In genomic region chr9:107711528-107711927, GRCh38 we compare ENCODE assay signal across 11 cellular contexts.
DNase-seq lines count a peak whose midpoint lies in the region; ATAC-seq, FAIRE-seq and TF ChIP-seq lines count a peak whose summit lies in the region.
"Had no signal": no experiment of that assay in that cellular context is flagged by ENCODE, and none has a peak within 500 bp of the region (broad histone marks: within the 10 kb centered on the region; RNA-seq: fewer than 3 reads in every experiment).

No MANE protein-coding gene starts in this region.

- H3K4me2 ChIP-seq in A549: peak overlapping the region; percentile 39; the same call in 2 of the 3 replicates

- no peak overlapping the region for H3K27ac Mint-ChIP-seq in activated naive CD8-positive, alpha-beta T cell treated with anti-CD3 and anti-CD28 coated beads for 36 hours

- H3K27ac ChIP-seq in A549 (peak overlapping the region; percentile 55 to 58; a peak in 5 of 6 replicates), HL-60 (replicated peaks) (no peak overlapping the region)

- H3K4me3 ChIP-seq in A549: no peak overlapping the region
- H3K4me3 ChIP-seq in HL-60 (replicated peaks; ENCODE audit: insufficient read depth, low read length): no peak overlapping the region
- no peak overlapping the region for H3K4me3 ChIP-seq in fibroblast of villous mesenchyme (ENCODE audit: low read depth, low read length)

- H3K9me3 Mint-ChIP-seq in activated naive CD8-positive, alpha-beta T cell treated with anti-CD3 and anti-CD28 coated beads for 36 hours: no peaks in the 10 kb centered on the region

- no peaks in the 10 kb centered on the region for H3K36me3 Mint-ChIP-seq in activated naive CD8-positive, alpha-beta T cell treated with anti-CD3 and anti-CD28 coated beads for 36 hours

- TF ChIP-seq CTCF in A549 (IDR thresholded peaks at IDR 0.05): no peak
- no peak for TF ChIP-seq CTCF in HL-60 (IDR thresholded peaks at IDR 0.05; ENCODE audit: insufficient read depth, low read length)
- TF ChIP-seq CTCF in fibroblast of villous mesenchyme (IDR thresholded peaks at IDR 0.05; ENCODE audit: insufficient read depth, low read depth, low read length): no peak

- CTCF ChIA-PET in A549 (lab: Yijun Ruan, JAX): interaction anchor here (1.4 kb wide), 1 partner anchor 19 kb away, joined by 3 read pairs; no protein-coding TSS in a partner anchor

- 22% methylated on average over 6 of the region's 6 CpGs for WGBS in A549 (ENCODE audit: missing lambda C conversion rate)

- H3K27me3 ChIP-seq in HL-60 (ENCODE audit: insufficient read depth, poor library complexity, severe bottlenecking): no peaks in the 10 kb centered on the region

- FAIRE-seq in A549 (lab: Jason Lieb, UNC): no peak

- POLR2A ChIA-PET in A549 (lab: Yijun Ruan, JAX): interaction anchor here (0.6 to 2.1 kb wide), 3 partner anchors 40 to 222 kb away, joined by 3 to 6 read pairs (median 3); partner anchors contain the start of gene KLF4

- no peaks in the 10 kb centered on the region for H3K9me3 ChIP-seq in A549

- TF ChIP-seq EP300 in A549 (IDR thresholded peaks at IDR 0.05): no peak

- DNase-seq in A549 (ENCODE audit: low read depth in 1 of 2, low spot score in 1 of 2) (peak; percentile 45 to 75), HL-60 (ENCODE audit: low read depth in 1 of 2, low spot score in 1 of 2) (peak; percentile 4 to 29), SHP77 treated with DMSO at 0.1 percent for 48 hours (lab: John Stamatoyannopoulos, UW) (peak; percentile 49), fibroblast of villous mesenchyme (ENCODE audit: low read depth) (peak; percentile 94), NCI-H345 (lab: John Stamatoyannopoulos, UW) (no peak)
- no peak for DNase-seq in activated naive CD8-positive, alpha-beta T cell treated with anti-CD3 and anti-CD28 coated beads for 36 hours
- DNase-seq in activated CD4-positive, alpha-beta T cell treated with anti-CD3 and anti-CD28 coated beads, Interleukin-2, amount 50 U/mL, for 48 hours: no peak
- DNase-seq: effector CD4-positive, alpha-beta T cell; NCI-H1048; stimulated activated naive CD8-positive, alpha-beta T cell treated with anti-CD3 and anti-CD28 coated beads, Interleukin-15, amount 100 ng/mL, for 72 hours had no signal

- H3K4me1 Mint-ChIP-seq in activated naive CD8-positive, alpha-beta T cell treated with anti-CD3 and anti-CD28 coated beads for 36 hours: no peaks in the 10 kb centered on the region
- H3K4me1 Mint-ChIP-seq: stimulated activated naive CD8-positive, alpha-beta T cell treated with anti-CD3 and anti-CD28 coated beads, Interleukin-15, amount 100 ng/mL, for 72 hours had no signal

- TF ChIP-seq RAD21 in A549 (conservative IDR thresholded peaks at IDR 0.05 in 1 of 2, IDR thresholded peaks at IDR 0.05 in 1 of 2): no peak

- peaks cover 6% of the 10 kb centered on the region for H3K27me3 Mint-ChIP-seq in activated naive CD8-positive, alpha-beta T cell treated with anti-CD3 and anti-CD28 coated beads for 36 hours
- H3K27me3 Mint-ChIP-seq: stimulated activated naive CD8-positive, alpha-beta T cell treated with anti-CD3 and anti-CD28 coated beads, Interleukin-15, amount 100 ng/mL, for 72 hours had no signal

- peak; percentile 55 to 63 for ATAC-seq in A549
- ATAC-seq in HG03432 (IDR thresholded peaks at IDR 0.05; ENCODE audit: unreplicated experiment): no peak
- ATAC-seq: stimulated activated naive CD8-positive, alpha-beta T cell treated with anti-CD3 and anti-CD28 coated beads, Interleukin-15, amount 100 ng/mL, for 72 hours had no signal

- no peak for TF ChIP-seq POLR2A in A549 (IDR thresholded peaks at IDR 0.05; ENCODE audit: low read length)

- peaks cover 42% of the 10 kb centered on the region for H3K4me1 ChIP-seq in A549

- no peak overlapping the region for H3K4me3 Mint-ChIP-seq in activated naive CD8-positive, alpha-beta T cell treated with anti-CD3 and anti-CD28 coated beads for 36 hours
- H3K4me3 Mint-ChIP-seq: stimulated activated naive CD8-positive, alpha-beta T cell treated with anti-CD3 and anti-CD28 coated beads, Interleukin-15, amount 100 ng/mL, for 72 hours had no signal

TF ChIP-seq in A549, 52 proteins besides CTCF, POLR2A, EP300 and RAD21:
- TF ChIP-seq FOSL2 (IDR thresholded peaks at IDR 0.05) (peak; percentile 31; the same call in 1 of the 2 replicates), FOSL2 (CRISPR knock-in tag; IDR thresholded peaks at IDR 0.05) (peak; percentile 78), CEBPB (IDR thresholded peaks at IDR 0.05) (peak in 1 of 2 experiments; percentile 49; a peak in 1 of 4 replicates), JUN (IDR thresholded peaks at IDR 0.05) (no peak)
TF ChIP-seq in A549: peak in this region for 2.

Comparison
In these comparisons a context has a peak if more than half of its experiments do, and no peak if none do; other contexts are left out.
1. DNase-seq: peak in A549 (2 of 2), HL-60 (2 of 2), SHP77 treated with DMSO at 0.1 percent for 48 hours (single experiment) and fibroblast of villous mesenchyme (single experiment); none in activated naive CD8-positive, alpha-beta T cell treated with anti-CD3 and anti-CD28 coated beads for 36 hours (single experiment), NCI-H345 (single experiment) and activated CD4-positive, alpha-beta T cell treated with anti-CD3 and anti-CD28 coated beads, Interleukin-2, amount 50 U/mL, for 48 hours (0 of 2).